17 cellular contexts compared by ENCODE assay signal in genomic region chr2:36710858-36711520, GRCh38. TPM values are rescaled to one million over a fixed set of nuclear protein-coding genes. Genes with fewer than 3 reads are reported as not detected.
DNase-seq lines count a peak whose midpoint lies in the region; ATAC-seq and TF ChIP-seq lines count a peak whose summit lies in the region.
"Had no signal": no experiment of that assay in that cellular context is flagged by ENCODE, and none has a peak within 500 bp of the region (broad histone marks: within the 10 kb centered on the region; RNA-seq: fewer than 3 reads in every experiment).

No MANE protein-coding gene starts in this region.

- H3K9me3 ChIP-seq in hepatocyte (ENCODE audit: low read depth) = peaks cover 6% of the 10 kb centered on the region

- H3K4me1 ChIP-seq in hepatocyte (ENCODE audit: insufficient read depth) = peaks cover 3% of the 10 kb centered on the region

- H3K4me3 ChIP-seq in hepatocyte = no peak overlapping the region
- H3K4me3 ChIP-seq: GM23248, HAP-1 had no signal

- H3K27ac ChIP-seq in hepatocyte (no peak overlapping the region), RWPE1 (no peak overlapping the region)
- H3K27ac ChIP-seq: GM23248 had no signal

- POLR2A ChIA-PET in RWPE1 (lab: Yijun Ruan, JAX; ENCODE audit: low non-redundant PET) = no interaction called here

- H2AFZ ChIP-seq in hepatocyte = no peak overlapping the region
- H2AFZ ChIP-seq: GM23248 had no signal

- 97% methylated on average over 2 of the region's 2 CpGs for WGBS in hepatocyte (ENCODE audit: low lambda C conversion rate, missing lambda C conversion rate)

- H3K9me2 ChIP-seq in hepatocyte (replicated peaks; ENCODE audit: insufficient read depth) = no peaks in the 10 kb centered on the region

- H4K20me1 ChIP-seq in hepatocyte (ENCODE audit: insufficient read depth, poor library complexity, severe bottlenecking) = no peaks in the 10 kb centered on the region

- CTCF ChIA-PET in RWPE1 (lab: Yijun Ruan, JAX) = no interaction called here

- no peak for ATAC-seq in GM18868 (IDR thresholded peaks at IDR 0.05; ENCODE audit: unreplicated experiment)

- no peaks in the 10 kb centered on the region for H3K79me2 ChIP-seq in hepatocyte

- TF ChIP-seq CTCF in hepatocyte (IDR thresholded peaks at IDR 0.05; ENCODE audit: poor library complexity) (no peak), RWPE1 (conservative IDR thresholded peaks at IDR 0.05; ENCODE audit: low read depth) (no peak)

- H3K27me3 ChIP-seq in hepatocyte = no peaks in the 10 kb centered on the region

- no peaks in the 10 kb centered on the region for H3K36me3 ChIP-seq in hepatocyte (replicated peaks; ENCODE audit: insufficient read depth, low read depth)
- H3K36me3 ChIP-seq: HAP-1 had no signal

- H3K4me2 ChIP-seq in hepatocyte = no peak overlapping the region

- DNase-seq in ELR (ENCODE audit: low read depth) = peak; percentile 49
- peak; percentile 58 for DNase-seq in M059J (ENCODE audit: low read depth)
- peak; percentile 15 for DNase-seq in iris pigment epithelial cell (ENCODE audit: low read depth)
- DNase-seq in hepatocyte (ENCODE audit: low spot score) = no peak
- no peak for DNase-seq in RWPE1 (ENCODE audit: low spot score)
- DNase-seq in NK-92 (lab: John Stamatoyannopoulos, UW; ENCODE audit: unreplicated experiment) = no peak
- DNase-seq: C1 segment of cervical spinal cord; Calu3; CD4-positive, alpha-beta memory T cell; COR-L47; DMS53; DMS79 treated with DMSO at 0.1 percent for 48 hours; GM23248 had no signal

RNA-seq across cellular contexts. Expression of gene VIT, which starts 14.5 kb away (rescaled TPM):
- total RNA-seq in M059J (2014; rRNA removed; shearing (Covaris generic)) = 34.0 and 44.7 TPM in 2 replicates
- 0.33 and 0.76 TPM in 2 replicates for total RNA-seq in hepatocyte
- 0.25 and 1.5 TPM in 2 replicates for polyA plus RNA-seq in hepatocyte
- total RNA-seq: A673; Calu3; CD4-positive, alpha-beta memory T cell; Daoy had no signal
- polyA plus RNA-seq: CD4-positive, alpha-beta memory T cell had no signal

Comparison
In these comparisons a context has a peak if more than half of its experiments do, and no peak if none do; other contexts are left out.
1. DNase-seq: peak in ELR (single experiment), M059J (single experiment) and iris pigment epithelial cell (single experiment); none in hepatocyte (single experiment), RWPE1 (single experiment) and NK-92 (single experiment).
2. RNA of gene VIT, which starts 14.5 kb away (total RNA-seq): 34.0 to 44.7 TPM in M059J; 0.33 to 0.76 TPM in hepatocyte; every median in the first group is over 10 times any median in the second.